Comparison of ENCODE assay signal across 1 cellular context in the genomic region with DNA sequence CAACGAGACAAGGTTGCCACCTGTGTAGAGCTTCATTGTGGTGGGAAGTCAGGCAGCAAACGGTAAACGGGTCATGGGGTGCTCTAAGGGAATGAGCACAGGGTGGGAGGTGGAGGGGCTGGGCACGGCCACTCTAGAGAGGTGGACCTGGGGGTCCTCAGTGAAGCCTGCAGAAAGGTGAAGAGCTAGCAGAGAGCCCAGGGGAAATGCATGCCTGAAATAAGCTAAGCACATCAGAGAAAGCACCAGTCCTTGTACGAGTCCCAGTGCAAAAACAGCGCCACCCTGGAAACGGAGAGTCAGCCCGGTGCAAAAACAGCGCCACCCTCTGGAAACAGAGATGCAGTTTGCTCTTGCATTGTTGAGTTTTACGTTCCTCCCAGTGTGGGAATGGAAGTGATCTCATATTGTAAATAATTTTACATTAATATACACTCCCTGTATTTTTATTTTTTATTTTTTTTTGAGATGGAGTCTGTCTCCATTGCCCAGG.
TF ChIP-seq lines count a peak whose summit lies in the region.

No MANE protein-coding gene starts in this region.

TF ChIP-seq in HepG2, 621 proteins besides CTCF, POLR2A, EP300 and RAD21 (continued from another document and continues in another):
- TF ChIP-seq IRF1 (CRISPR knock-in tag; IDR thresholded peaks at IDR 0.05; ENCODE audit: low read depth) (no peak), SNAPC5 (CRISPR knock-in tag; IDR thresholded peaks at IDR 0.05; ENCODE audit: borderline replicate concordance) (no peak), RNF2 (conservative IDR thresholded peaks at IDR 0.05; ENCODE audit: low read depth) (no peak), ZNF329 (CRISPR knock-in tag; IDR thresholded peaks at IDR 0.05; ENCODE audit: low read depth) (no peak), FOXC1 (CRISPR knock-in tag; IDR thresholded peaks at IDR 0.05; ENCODE audit: borderline replicate concordance) (no peak), ZNF816 (CRISPR knock-in tag; IDR thresholded peaks at IDR 0.05; ENCODE audit: borderline replicate concordance) (no peak), U2AF1 (optimal IDR thresholded peaks at IDR 0.05; ENCODE audit: low read depth, low read length) (no peak), RXRB (CRISPR knock-in tag; IDR thresholded peaks at IDR 0.05; ENCODE audit: borderline replicate concordance) (peak; percentile 27; the same call in 1 of the 2 replicates), EZH2 (conservative IDR thresholded peaks at IDR 0.05; ENCODE audit: low read depth, low read length) (no peak), ZNF205 (CRISPR knock-in tag; IDR thresholded peaks at IDR 0.05) (no peak), ZBTB37 (CRISPR knock-in tag; IDR thresholded peaks at IDR 0.05) (no peak), ZNF260 (CRISPR knock-in tag; IDR thresholded peaks at IDR 0.05; ENCODE audit: borderline replicate concordance, low read depth) (no peak), HMGA1 (CRISPR knock-in tag; conservative IDR thresholded peaks at IDR 0.05) (no peak), ZNF124 (CRISPR knock-in tag; IDR thresholded peaks at IDR 0.05) (no peak), ZNF12 (CRISPR knock-in tag; IDR thresholded peaks at IDR 0.05) (no peak), RFX1 (IDR thresholded peaks at IDR 0.05) (no peak), TFE3 (CRISPR knock-in tag; IDR thresholded peaks at IDR 0.05) (no peak), STAG1 (CRISPR knock-in tag; IDR thresholded peaks at IDR 0.05) (peak; percentile 91)
- TF ChIP-seq, protein P1, sequence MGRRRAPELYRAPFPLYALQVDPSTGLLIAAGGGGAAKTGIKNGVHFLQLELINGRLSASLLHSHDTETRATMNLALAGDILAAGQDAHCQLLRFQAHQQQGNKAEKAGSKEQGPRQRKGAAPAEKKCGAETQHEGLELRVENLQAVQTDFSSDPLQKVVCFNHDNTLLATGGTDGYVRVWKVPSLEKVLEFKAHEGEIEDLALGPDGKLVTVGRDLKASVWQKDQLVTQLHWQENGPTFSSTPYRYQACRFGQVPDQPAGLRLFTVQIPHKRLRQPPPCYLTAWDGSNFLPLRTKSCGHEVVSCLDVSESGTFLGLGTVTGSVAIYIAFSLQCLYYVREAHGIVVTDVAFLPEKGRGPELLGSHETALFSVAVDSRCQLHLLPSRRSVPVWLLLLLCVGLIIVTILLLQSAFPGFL (CRISPR knock-in tag; IDR thresholded peaks at IDR 0.05): no peak
- TF ChIP-seq, protein P2, sequence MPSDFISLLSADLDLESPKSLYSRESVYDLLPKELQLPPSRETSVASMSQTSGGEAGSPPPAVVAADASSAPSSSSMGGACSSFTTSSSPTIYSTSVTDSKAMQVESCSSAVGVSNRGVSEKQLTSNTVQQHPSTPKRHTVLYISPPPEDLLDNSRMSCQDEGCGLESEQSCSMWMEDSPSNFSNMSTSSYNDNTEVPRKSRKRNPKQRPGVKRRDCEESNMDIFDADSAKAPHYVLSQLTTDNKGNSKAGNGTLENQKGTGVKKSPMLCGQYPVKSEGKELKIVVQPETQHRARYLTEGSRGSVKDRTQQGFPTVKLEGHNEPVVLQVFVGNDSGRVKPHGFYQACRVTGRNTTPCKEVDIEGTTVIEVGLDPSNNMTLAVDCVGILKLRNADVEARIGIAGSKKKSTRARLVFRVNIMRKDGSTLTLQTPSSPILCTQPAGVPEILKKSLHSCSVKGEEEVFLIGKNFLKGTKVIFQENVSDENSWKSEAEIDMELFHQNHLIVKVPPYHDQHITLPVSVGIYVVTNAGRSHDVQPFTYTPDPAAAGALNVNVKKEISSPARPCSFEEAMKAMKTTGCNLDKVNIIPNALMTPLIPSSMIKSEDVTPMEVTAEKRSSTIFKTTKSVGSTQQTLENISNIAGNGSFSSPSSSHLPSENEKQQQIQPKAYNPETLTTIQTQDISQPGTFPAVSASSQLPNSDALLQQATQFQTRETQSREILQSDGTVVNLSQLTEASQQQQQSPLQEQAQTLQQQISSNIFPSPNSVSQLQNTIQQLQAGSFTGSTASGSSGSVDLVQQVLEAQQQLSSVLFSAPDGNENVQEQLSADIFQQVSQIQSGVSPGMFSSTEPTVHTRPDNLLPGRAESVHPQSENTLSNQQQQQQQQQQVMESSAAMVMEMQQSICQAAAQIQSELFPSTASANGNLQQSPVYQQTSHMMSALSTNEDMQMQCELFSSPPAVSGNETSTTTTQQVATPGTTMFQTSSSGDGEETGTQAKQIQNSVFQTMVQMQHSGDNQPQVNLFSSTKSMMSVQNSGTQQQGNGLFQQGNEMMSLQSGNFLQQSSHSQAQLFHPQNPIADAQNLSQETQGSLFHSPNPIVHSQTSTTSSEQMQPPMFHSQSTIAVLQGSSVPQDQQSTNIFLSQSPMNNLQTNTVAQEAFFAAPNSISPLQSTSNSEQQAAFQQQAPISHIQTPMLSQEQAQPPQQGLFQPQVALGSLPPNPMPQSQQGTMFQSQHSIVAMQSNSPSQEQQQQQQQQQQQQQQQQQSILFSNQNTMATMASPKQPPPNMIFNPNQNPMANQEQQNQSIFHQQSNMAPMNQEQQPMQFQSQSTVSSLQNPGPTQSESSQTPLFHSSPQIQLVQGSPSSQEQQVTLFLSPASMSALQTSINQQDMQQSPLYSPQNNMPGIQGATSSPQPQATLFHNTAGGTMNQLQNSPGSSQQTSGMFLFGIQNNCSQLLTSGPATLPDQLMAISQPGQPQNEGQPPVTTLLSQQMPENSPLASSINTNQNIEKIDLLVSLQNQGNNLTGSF (CRISPR knock-in tag; IDR thresholded peaks at IDR 0.05): no peak
- TF ChIP-seq, protein P3, sequence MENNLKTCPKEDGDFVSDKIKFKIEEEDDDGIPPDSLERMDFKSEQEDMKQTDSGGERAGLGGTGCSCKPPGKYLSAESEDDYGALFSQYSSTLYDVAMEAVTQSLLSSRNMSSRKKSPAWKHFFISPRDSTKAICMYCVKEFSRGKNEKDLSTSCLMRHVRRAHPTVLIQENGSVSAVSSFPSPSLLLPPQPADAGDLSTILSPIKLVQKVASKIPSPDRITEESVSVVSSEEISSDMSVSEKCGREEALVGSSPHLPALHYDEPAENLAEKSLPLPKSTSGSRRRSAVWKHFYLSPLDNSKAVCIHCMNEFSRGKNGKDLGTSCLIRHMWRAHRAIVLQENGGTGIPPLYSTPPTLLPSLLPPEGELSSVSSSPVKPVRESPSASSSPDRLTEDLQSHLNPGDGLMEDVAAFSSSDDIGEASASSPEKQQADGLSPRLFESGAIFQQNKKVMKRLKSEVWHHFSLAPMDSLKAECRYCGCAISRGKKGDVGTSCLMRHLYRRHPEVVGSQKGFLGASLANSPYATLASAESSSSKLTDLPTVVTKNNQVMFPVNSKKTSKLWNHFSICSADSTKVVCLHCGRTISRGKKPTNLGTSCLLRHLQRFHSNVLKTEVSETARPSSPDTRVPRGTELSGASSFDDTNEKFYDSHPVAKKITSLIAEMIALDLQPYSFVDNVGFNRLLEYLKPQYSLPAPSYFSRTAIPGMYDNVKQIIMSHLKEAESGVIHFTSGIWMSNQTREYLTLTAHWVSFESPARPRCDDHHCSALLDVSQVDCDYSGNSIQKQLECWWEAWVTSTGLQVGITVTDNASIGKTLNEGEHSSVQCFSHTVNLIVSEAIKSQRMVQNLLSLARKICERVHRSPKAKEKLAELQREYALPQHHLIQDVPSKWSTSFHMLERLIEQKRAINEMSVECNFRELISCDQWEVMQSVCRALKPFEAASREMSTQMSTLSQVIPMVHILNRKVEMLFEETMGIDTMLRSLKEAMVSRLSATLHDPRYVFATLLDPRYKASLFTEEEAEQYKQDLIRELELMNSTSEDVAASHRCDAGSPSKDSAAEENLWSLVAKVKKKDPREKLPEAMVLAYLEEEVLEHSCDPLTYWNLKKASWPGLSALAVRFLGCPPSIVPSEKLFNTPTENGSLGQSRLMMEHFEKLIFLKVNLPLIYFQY (CRISPR knock-in tag; IDR thresholded peaks at IDR 0.05; ENCODE audit: borderline replicate concordance): no peak
- TF ChIP-seq, protein P4, sequence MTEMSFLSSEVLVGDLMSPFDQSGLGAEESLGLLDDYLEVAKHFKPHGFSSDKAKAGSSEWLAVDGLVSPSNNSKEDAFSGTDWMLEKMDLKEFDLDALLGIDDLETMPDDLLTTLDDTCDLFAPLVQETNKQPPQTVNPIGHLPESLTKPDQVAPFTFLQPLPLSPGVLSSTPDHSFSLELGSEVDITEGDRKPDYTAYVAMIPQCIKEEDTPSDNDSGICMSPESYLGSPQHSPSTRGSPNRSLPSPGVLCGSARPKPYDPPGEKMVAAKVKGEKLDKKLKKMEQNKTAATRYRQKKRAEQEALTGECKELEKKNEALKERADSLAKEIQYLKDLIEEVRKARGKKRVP (CRISPR knock-in tag; IDR thresholded peaks at IDR 0.05): 0 out of 4 replicates have a peak, but pooled peaks of 1 of the 2 experiments have one; percentile 12
- TF ChIP-seq, protein P5, sequence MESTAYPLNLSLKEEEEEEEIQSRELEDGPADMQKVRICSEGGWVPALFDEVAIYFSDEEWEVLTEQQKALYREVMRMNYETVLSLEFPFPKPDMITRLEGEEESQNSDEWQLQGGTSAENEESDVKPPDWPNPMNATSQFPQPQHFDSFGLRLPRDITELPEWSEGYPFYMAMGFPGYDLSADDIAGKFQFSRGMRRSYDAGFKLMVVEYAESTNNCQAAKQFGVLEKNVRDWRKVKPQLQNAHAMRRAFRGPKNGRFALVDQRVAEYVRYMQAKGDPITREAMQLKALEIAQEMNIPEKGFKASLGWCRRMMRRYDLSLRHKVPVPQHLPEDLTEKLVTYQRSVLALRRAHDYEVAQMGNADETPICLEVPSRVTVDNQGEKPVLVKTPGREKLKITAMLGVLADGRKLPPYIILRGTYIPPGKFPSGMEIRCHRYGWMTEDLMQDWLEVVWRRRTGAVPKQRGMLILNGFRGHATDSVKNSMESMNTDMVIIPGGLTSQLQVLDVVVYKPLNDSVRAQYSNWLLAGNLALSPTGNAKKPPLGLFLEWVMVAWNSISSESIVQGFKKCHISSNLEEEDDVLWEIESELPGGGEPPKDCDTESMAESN (CRISPR knock-in tag; conservative IDR thresholded peaks at IDR 0.05): no peak
- TF ChIP-seq, protein P6, sequence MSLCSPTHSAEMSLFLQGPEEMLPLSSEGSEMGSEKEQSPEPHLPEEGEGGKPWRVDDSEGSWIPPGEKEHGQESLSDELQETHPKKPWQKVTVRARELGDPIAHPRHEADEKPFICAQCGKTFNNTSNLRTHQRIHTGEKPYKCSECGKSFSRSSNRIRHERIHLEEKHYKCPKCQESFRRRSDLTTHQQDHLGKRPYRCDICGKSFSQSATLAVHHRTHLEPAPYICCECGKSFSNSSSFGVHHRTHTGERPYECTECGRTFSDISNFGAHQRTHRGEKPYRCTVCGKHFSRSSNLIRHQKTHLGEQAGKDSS (CRISPR knock-in tag; IDR thresholded peaks at IDR 0.05; ENCODE audit: borderline replicate concordance, low read depth): no peak
- TF ChIP-seq, protein P7, sequence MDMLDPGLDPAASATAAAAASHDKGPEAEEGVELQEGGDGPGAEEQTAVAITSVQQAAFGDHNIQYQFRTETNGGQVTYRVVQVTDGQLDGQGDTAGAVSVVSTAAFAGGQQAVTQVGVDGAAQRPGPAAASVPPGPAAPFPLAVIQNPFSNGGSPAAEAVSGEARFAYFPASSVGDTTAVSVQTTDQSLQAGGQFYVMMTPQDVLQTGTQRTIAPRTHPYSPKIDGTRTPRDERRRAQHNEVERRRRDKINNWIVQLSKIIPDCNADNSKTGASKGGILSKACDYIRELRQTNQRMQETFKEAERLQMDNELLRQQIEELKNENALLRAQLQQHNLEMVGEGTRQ (IDR thresholded peaks at IDR 0.05; ENCODE audit: low read depth, low read length): no peak
- TF ChIP-seq, protein P7 (CRISPR knock-in tag; IDR thresholded peaks at IDR 0.05; ENCODE audit: borderline replicate concordance): no peak
